ENCODE assay signal across 8 cellular contexts in the genomic region with DNA sequence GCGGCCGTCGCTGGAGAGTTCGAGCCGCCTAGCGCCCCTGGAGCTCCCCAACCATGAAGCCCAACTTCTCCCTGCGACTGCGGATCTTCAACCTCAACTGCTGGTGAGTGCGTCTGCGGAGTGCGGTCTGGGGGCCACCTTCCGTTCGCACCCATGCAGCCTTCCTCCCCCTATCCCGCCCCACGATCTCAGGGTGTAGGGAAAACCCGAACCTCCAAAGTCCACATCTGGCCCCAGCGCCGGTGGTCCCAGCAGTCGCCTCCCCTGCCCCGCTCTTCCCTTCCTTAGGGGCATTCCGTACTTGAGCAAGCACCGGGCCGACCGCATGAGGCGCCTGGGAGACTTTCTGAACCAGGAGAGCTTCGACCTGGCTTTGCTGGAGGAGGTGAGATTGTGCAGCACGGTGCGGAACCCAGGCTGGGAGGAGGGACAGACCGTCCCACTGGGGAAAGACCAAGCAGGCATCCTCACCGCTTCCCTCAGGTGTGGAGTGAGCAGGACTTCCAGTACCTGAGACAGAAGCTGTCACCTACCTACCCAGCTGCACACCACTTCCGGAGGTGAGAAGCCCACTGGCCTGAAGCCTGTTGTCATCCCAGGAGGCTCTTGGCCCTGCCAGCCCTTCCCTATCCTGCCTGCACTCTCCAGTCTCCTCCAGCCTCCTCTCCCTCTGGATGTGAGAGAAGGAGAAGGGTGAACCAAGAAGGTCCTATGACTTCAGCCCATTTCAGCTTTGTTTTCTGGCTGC. TPM values are rescaled to one million over a fixed set of nuclear protein-coding genes. Genes with fewer than 3 reads are reported as not detected.
DNase-seq lines count a peak whose midpoint lies in the region; ATAC-seq and TF ChIP-seq lines count a peak whose summit lies in the region.

No MANE protein-coding gene starts in this region.

- peak overlapping the region; percentile 82 for H3K27ac ChIP-seq in CD4-positive, alpha-beta T cell (ENCODE audit: low read depth, low read length)
- H3K27ac ChIP-seq in PC-3 (ENCODE audit: low read length) (peak overlapping the region; percentile 36; the same call in 1 of the 2 replicates), adipose tissue (ENCODE audit: low read depth, low read length) (peak overlapping the region; percentile 5), right atrium auricular region (peak overlapping the region; percentile 85 to 86), gastrocnemius medialis (peak overlapping the region; percentile 74 to 89 (median 83))

- in situ Hi-C loops in gastrocnemius medialis (cut with MboI; ENCODE audit: low sequenced_read_pairs in 4 of 4) = no loop called here

- peak in 6 of 10 experiments; percentile 28 to 39 (median 33) for DNase-seq in CD4-positive, alpha-beta T cell
- peak; percentile 32 for DNase-seq in GM19240 (ENCODE audit: insufficient read length, low spot score)
- DNase-seq in PC-3 = peak; percentile 37
- DNase-seq in right atrium auricular region (ENCODE audit: low spot score) = no peak
- peak in 1 of 2 donors; percentile 48 for DNase-seq in gastrocnemius medialis
- DNase-seq in T1000 (lab: John Stamatoyannopoulos, UW) = no peak

- peaks cover 14% of the 10 kb centered on the region; the same call in 1 of the 2 replicates for H3K4me1 ChIP-seq in PC-3 (ENCODE audit: insufficient read depth, low read length)
- H3K4me1 ChIP-seq in right atrium auricular region = peaks cover 0 to 20% of the 10 kb centered on the region in 2 donors
- H3K4me1 ChIP-seq in gastrocnemius medialis = peaks cover 10 to 15% of the 10 kb centered on the region in 2 donors

- no peaks in the 10 kb centered on the region for H3K36me3 ChIP-seq in PC-3 (ENCODE audit: low read depth, low read length)
- peaks cover 5% of the 10 kb centered on the region for H3K36me3 ChIP-seq in right atrium auricular region
- H3K36me3 ChIP-seq in gastrocnemius medialis = peaks cover 0 to 12% of the 10 kb centered on the region in 2 donors

- CTCF ChIA-PET in CD4-positive, alpha-beta T cell (lab: Charles Lee) = interaction anchor here (0.5 to 5.6 kb wide), 13 partner anchors 9 to 253 kb away, joined by 3 to 42 read pairs (median 4); partner anchors contain the start of genes CD164 and MICAL1
- CTCF ChIA-PET in PC-3 (lab: Charles Lee) = interaction anchor here (0.5 kb wide), 1 partner anchor 348 kb away, joined by 3 read pairs; no protein-coding TSS in a partner anchor

- BruUV-seq in PC-3 (replicated peaks; lab: Mats Ljungman, UMichigan) = TSS peak; percentile 33

- peak overlapping the region; percentile 80 for H3K4me2 ChIP-seq in PC-3 (ENCODE audit: low read length)

- peak overlapping the region; percentile 86 for H3K9ac ChIP-seq in PC-3 (ENCODE audit: low read length)

- H3K9me3 ChIP-seq in CD4-positive, alpha-beta T cell (ENCODE audit: control insufficient read depth, low read length) = no peaks in the 10 kb centered on the region
- H3K9me3 ChIP-seq in PC-3 (ENCODE audit: low read length) = no peaks in the 10 kb centered on the region
- no peaks in the 10 kb centered on the region for H3K9me3 ChIP-seq in right atrium auricular region
- no peaks in the 10 kb centered on the region for H3K9me3 ChIP-seq in gastrocnemius medialis

- no peaks in the 10 kb centered on the region for H3K9me3 Mint-ChIP-seq in CD4-positive, alpha-beta T cell

- no peaks in the 10 kb centered on the region for H4K20me1 ChIP-seq in PC-3 (ENCODE audit: low read length)

- no peaks in the 10 kb centered on the region for H3K27me3 Mint-ChIP-seq in CD4-positive, alpha-beta T cell

- H3K27me3 ChIP-seq in CD4-positive, alpha-beta T cell (ENCODE audit: control insufficient read depth, insufficient read depth, low read length) = no peaks in the 10 kb centered on the region
- H3K27me3 ChIP-seq in PC-3 (ENCODE audit: low read length) (no peaks in the 10 kb centered on the region), right atrium auricular region (no peaks in the 10 kb centered on the region), gastrocnemius medialis (no peaks in the 10 kb centered on the region)

- ATAC-seq in CD4-positive, alpha-beta T cell (ENCODE audit: poor library complexity) = peak; percentile 52
- peak; percentile 14 for ATAC-seq in HG03442 (IDR thresholded peaks at IDR 0.05; ENCODE audit: unreplicated experiment)
- peak; percentile 53 for ATAC-seq in PC-3
- ATAC-seq in gastrocnemius medialis = peak; percentile 38 to 44

- no peak for TF ChIP-seq POLR2A in gastrocnemius medialis (IDR thresholded peaks at IDR 0.05)

- peak overlapping the region; percentile 95 for H3K4me3 Mint-ChIP-seq in CD4-positive, alpha-beta T cell

- H3K79me2 ChIP-seq in PC-3 (ENCODE audit: low read length) = peaks cover 16% of the 10 kb centered on the region

- no peaks in the 10 kb centered on the region for H3F3A ChIP-seq in PC-3 (ENCODE audit: low read length, unreplicated experiment)

- 1% methylated on average over 25 to 31 of the region's 31 CpGs for WGBS in adipose tissue, 3 donors

- peaks cover 27% of the 10 kb centered on the region for H3K4me1 Mint-ChIP-seq in CD4-positive, alpha-beta T cell (ENCODE audit: low read depth)

- peaks cover 44% of the 10 kb centered on the region for H3K36me3 Mint-ChIP-seq in CD4-positive, alpha-beta T cell (ENCODE audit: low read depth)

- TF ChIP-seq CTCF in CD4-positive, alpha-beta T cell (IDR thresholded peaks at IDR 0.05) = peak; percentile 4
- TF ChIP-seq CTCF in PC-3 (conservative IDR thresholded peaks at IDR 0.05; ENCODE audit: low read depth, low read length) = no peak; the same call in 1 of the 2 replicates
- no peak for TF ChIP-seq CTCF in right atrium auricular region (IDR thresholded peaks at IDR 0.05)
- peak in 1 of 5 experiments; percentile 29 for TF ChIP-seq CTCF in gastrocnemius medialis (IDR thresholded peaks at IDR 0.05 in 4 of 5, conservative IDR thresholded peaks at IDR 0.05 in 1 of 5)

- H3K27ac Mint-ChIP-seq in CD4-positive, alpha-beta T cell = peak overlapping the region; percentile 93

- H2AFZ ChIP-seq in PC-3 (ENCODE audit: low read length) = peak overlapping the region; percentile 86

- intact Hi-C loops in CD4-positive, alpha-beta T cell (cut with DNase I, micrococcal nuclease) = loop anchor here (1.0 to 5.0 kb wide), 5 partner anchors 13 to 884 kb away; partner anchors contain the start of genes ZBTB24 (in 2 of the 2) and CEP57L1 (in 1 of the 2)
- intact Hi-C loops in PC-3 (cut with micrococcal nuclease) (loop anchor here (1.0 kb wide), 1 partner anchor 14 kb away; the partner anchor contains the start of gene MICAL1), gastrocnemius medialis (cut with DNase I; ENCODE audit: low total_unique reads) (loop anchor here (5.0 kb wide), 1 partner anchor 344 kb away; the partner anchor contains the start of gene CEP57L1)

- no peaks in the 10 kb centered on the region for H3K9me2 ChIP-seq in PC-3 (replicated peaks; ENCODE audit: low read length)

- H3K4me3 ChIP-seq in PC-3 (ENCODE audit: low read length) (peak overlapping the region; percentile 84), right atrium auricular region (peak overlapping the region; percentile 69 to 90), gastrocnemius medialis (peak overlapping the region; percentile 73 to 96 (median 87))

- POLR2A ChIA-PET in CD4-positive, alpha-beta T cell (lab: Charles Lee) = interaction anchor here (0.7 to 8.2 kb wide), 19 partner anchors 9 to 883 kb away, joined by 3 to 137 read pairs (median 6); partner anchors contain the start of genes AK9, CD164, CDC40 and CEP57L1
- POLR2A ChIA-PET in PC-3 (lab: Charles Lee; ENCODE audit: unreplicated experiment) = interaction anchor here (0.5 to 0.6 kb wide), 4 partner anchors 12 to 883 kb away, joined by 3 to 9 read pairs (median 6); partner anchors contain the start of gene CEP57L1

RNA-seq across cellular contexts. Expression of gene SMPD2, which starts 0.7 kb away (rescaled TPM):
- total RNA-seq in CD4-positive, alpha-beta T cell = 10 to 100 TPM; 25.7 to 27.3 TPM
- 12.6 and 13.8 TPM in 2 replicates for total RNA-seq in PC-3 (2014; rRNA removed)
- 10 to 100 TPM in 1 of 3 donors, 1 to 10 TPM in 2; 4.7 to 11.9 (median 9.5) TPM for polyA plus RNA-seq in adipose tissue
- total RNA-seq in right atrium auricular region = 1 to 10 TPM; 5.5 TPM
- total RNA-seq in gastrocnemius medialis = 1 to 10 TPM; 3.9 to 7.7 (median 5.9) TPM

RNA-seq across cellular contexts. Expression of gene PPIL6, which starts 0.8 kb away (rescaled TPM):
- 1 to 10 TPM in 1 of 2 experiments, under 1 TPM in 1; 0.84 to 1.3 TPM for total RNA-seq in CD4-positive, alpha-beta T cell
- total RNA-seq in PC-3 (2014; rRNA removed) = 0.62 and 2.1 TPM in 2 replicates
- 1 to 10 TPM in 2 of 3 donors, under 1 TPM in 1; 0.34 to 3.0 (median 1.2) TPM for polyA plus RNA-seq in adipose tissue
- total RNA-seq in right atrium auricular region = 1 to 10 TPM; 6.9 to 9.1 TPM
- total RNA-seq in gastrocnemius medialis = 1 to 10 TPM in 3 of 4 donors, under 1 TPM in 1; 0.64 to 2.9 (median 1.3) TPM

RNA-seq across cellular contexts. Expression of gene MICAL1, which starts 14.3 kb away (rescaled TPM):
- 100 to 1,000 TPM; 106 to 107 TPM for total RNA-seq in CD4-positive, alpha-beta T cell
- total RNA-seq in PC-3 (2014; rRNA removed) (9.1 and 17.9 TPM in 2 replicates), right atrium auricular region (10 to 100 TPM in 1 of 2 donors, 1 to 10 TPM in 1; 4.5 to 11.6 TPM), gastrocnemius medialis (10 to 100 TPM in 1 of 4 donors, 1 to 10 TPM in 3; 6.0 to 11.6 (median 8.0) TPM)
- 10 to 100 TPM in 2 of 3 donors, 1 to 10 TPM in 1; 6.8 to 30.3 (median 21.2) TPM for polyA plus RNA-seq in adipose tissue

RNA-seq across cellular contexts. Expression of gene ZBTB24, which starts 41.8 kb away (rescaled TPM):
- total RNA-seq in CD4-positive, alpha-beta T cell = 10 to 100 TPM; 10.4 to 10.5 TPM
- total RNA-seq in PC-3 (2014; rRNA removed) = 4.5 and 6.1 TPM in 2 replicates
- polyA plus RNA-seq in adipose tissue = 1 to 10 TPM; 1.4 to 2.9 (median 1.7) TPM
- 1 to 10 TPM; 3.7 to 4.5 TPM for total RNA-seq in right atrium auricular region
- 10 to 100 TPM in 1 of 4 donors, 1 to 10 TPM in 3; 3.7 to 10.5 (median 6.1) TPM for total RNA-seq in gastrocnemius medialis

RNA-seq across cellular contexts. Expression of gene CD164, which starts 59.0 kb away (rescaled TPM):
- total RNA-seq in CD4-positive, alpha-beta T cell = 100 to 1,000 TPM; 179 to 183 TPM
- total RNA-seq in PC-3 (2014; rRNA removed) (89.2 and 95.6 TPM in 2 replicates), right atrium auricular region (100 to 1,000 TPM in 1 of 2 donors, 10 to 100 TPM in 1; 99.8 to 129 TPM), gastrocnemius medialis (100 to 1,000 TPM in 3 of 4 donors, 10 to 100 TPM in 1; 50.1 to 134 (median 117) TPM)
- 100 to 1,000 TPM in 2 of 3 donors, 10 to 100 TPM in 1; 98.8 to 182 (median 110) TPM for polyA plus RNA-seq in adipose tissue

Comparison
In these comparisons a context has a peak if more than half of its experiments do, and no peak if none do; other contexts are left out.
1. DNase-seq: peak in CD4-positive, alpha-beta T cell (6 of 10), GM19240 (single experiment) and PC-3 (single experiment); none in right atrium auricular region (single experiment) and T1000 (single experiment).
2. H3K27ac ChIP-seq: peak in every context shown above with its lines; median percentile 86 in right atrium auricular region; 83 in gastrocnemius medialis; 82 in CD4-positive, alpha-beta T cell; 36 in PC-3; 5 in adipose tissue.
3. Peak in every context shown above with its lines, with median percentiles within 50 percentile points of each other: ATAC-seq and H3K4me3 ChIP-seq.